8 cellular contexts compared by ENCODE assay signal in genomic region chr9:33263936-33264472, GRCh38. TPM values are rescaled to one million over a fixed set of nuclear protein-coding genes. Genes with fewer than 3 reads are reported as not detected.
DNase-seq lines count a peak whose midpoint lies in the region; ATAC-seq and TF ChIP-seq lines count a peak whose summit lies in the region.

No MANE protein-coding gene starts in this region.

- peak overlapping the region; percentile 80; the same call in 1 of the 2 replicates for H2AK5ac ChIP-seq in IMR-90 (ENCODE audit: low read depth, low read length)

- peak overlapping the region; percentile 76 for H3K27ac ChIP-seq in IMR-90 (ENCODE audit: insufficient read depth, low read length)
- peak overlapping the region; percentile 82 for H3K27ac ChIP-seq in effector memory CD4-positive, alpha-beta T cell (ENCODE audit: insufficient read depth, low read length, poor library complexity, severe bottlenecking)

- peak overlapping the region; percentile 11; the same call in 1 of the 2 replicates for H4K5ac ChIP-seq in IMR-90 (ENCODE audit: low read depth, low read length)

- peaks cover 10% of the 10 kb centered on the region for H3K4me1 ChIP-seq in IMR-90 (ENCODE audit: control insufficient read depth, insufficient read depth, low read length)
- H3K4me1 ChIP-seq in effector memory CD4-positive, alpha-beta T cell (ENCODE audit: control insufficient read depth, insufficient read depth, low read length, poor library complexity, severe bottlenecking) = peaks cover 22% of the 10 kb centered on the region

- peak overlapping the region; percentile 95 for H2AFZ ChIP-seq in IMR-90 (replicated peaks; ENCODE audit: low read length, poor library complexity)

- H2BK5ac ChIP-seq in IMR-90 (ENCODE audit: low read depth, low read length, poor library complexity, severe bottlenecking) = peak overlapping the region; percentile 68

- H2BK15ac ChIP-seq in IMR-90 (ENCODE audit: low read depth, low read length) = peak overlapping the region; percentile 38; the same call in 1 of the 3 replicates

- peak overlapping the region; percentile 99 for H3K4me3 ChIP-seq in GM06990 (replicated peaks; ENCODE audit: low read depth, low read length)
- H3K4me3 ChIP-seq in IMR-90 (ENCODE audit: insufficient read depth, low read depth, low read length) = peak overlapping the region; percentile 84
- peak overlapping the region; percentile 93 for H3K4me3 ChIP-seq in effector memory CD4-positive, alpha-beta T cell (ENCODE audit: insufficient read depth, low read depth, low read length, poor library complexity, severe bottlenecking)

- peaks cover 36 to 68% of the 10 kb centered on the region in 2 experiments for H3K79me1 ChIP-seq in IMR-90 (ENCODE audit: low read depth in 1 of 2, low read length in 2 of 2)

- H3K9me3 Mint-ChIP-seq in mesothelial cell of epicardium = no peaks in the 10 kb centered on the region
- no peaks in the 10 kb centered on the region for H3K9me3 Mint-ChIP-seq in stimulated activated effector memory CD8-positive, alpha-beta T cell treated with anti-CD3 and anti-CD28 coated beads, Interleukin-12 subunit alpha, Interleukin-12 subunit beta, amount 100 ng/mL, for 72 hours

- in situ Hi-C loops in IMR-90 (cut with MboI; ENCODE audit: low sequenced_read_pairs) = no loop called here

- H2AK9ac ChIP-seq in IMR-90 (replicated peaks; ENCODE audit: low read depth, low read length, poor library complexity) = peak overlapping the region; percentile 42

- DNase-seq in GM06990 (ENCODE audit: extremely low read depth, insufficient read length) (no peak), IMR-90 (no peak), mesothelial cell of epicardium (ENCODE audit: low spot score in 2 of 2, unreplicated experiment in 2 of 2) (peak in 1 of 2 experiments; percentile 44), 8988T (no peak)
- peak; percentile 23 for DNase-seq in activated CD4-positive, alpha-beta T cell treated with anti-CD3 and anti-CD28 coated beads, Interleukin-2, amount 50 U/mL, for 1 hour
- peak; percentile 19 to 37 (median 24) for DNase-seq in effector memory CD4-positive, alpha-beta T cell
- no peak for DNase-seq in stimulated activated effector memory CD8-positive, alpha-beta T cell treated with anti-CD3 and anti-CD28 coated beads, Interleukin-12 subunit alpha, Interleukin-12 subunit beta, amount 100 ng/mL, for 72 hours (ENCODE audit: low spot score in 2 of 2)

- peak overlapping the region; percentile 79 for H3K9ac ChIP-seq in IMR-90 (ENCODE audit: low read depth, low read length)

- H3K27ac Mint-ChIP-seq in mesothelial cell of epicardium = peak overlapping the region; percentile 78
- H3K27ac Mint-ChIP-seq in stimulated activated effector memory CD8-positive, alpha-beta T cell treated with anti-CD3 and anti-CD28 coated beads, Interleukin-12 subunit alpha, Interleukin-12 subunit beta, amount 100 ng/mL, for 72 hours = peak overlapping the region; percentile 96

- H3K56ac ChIP-seq in IMR-90 (ENCODE audit: extremely low read depth, insufficient read depth, low read length) = peak overlapping the region; percentile 67

- BruUV-seq in IMR-90 (replicated peaks; lab: Mats Ljungman, UMichigan) = no TSS peak

- no peak; the same call in 1 of the 2 replicates for TF ChIP-seq POLR2A in IMR-90 (IDR thresholded peaks at IDR 0.05; ENCODE audit: low read depth, low read length)

- H3K36me3 ChIP-seq in GM06990 (ENCODE audit: control insufficient read depth, insufficient read depth, low read length) (peaks cover 5% of the 10 kb centered on the region), IMR-90 (ENCODE audit: control insufficient read depth, insufficient read depth, low read length) (peaks cover 13% of the 10 kb centered on the region)
- H3K36me3 ChIP-seq in effector memory CD4-positive, alpha-beta T cell (ENCODE audit: control insufficient read depth, insufficient read depth, low read length) = peaks cover 45% of the 10 kb centered on the region

- H3K9me1 ChIP-seq in IMR-90 (ENCODE audit: insufficient read depth, low read length) = peaks cover 5% of the 10 kb centered on the region; the same call in 1 of the 2 replicates

- H4K20me1 ChIP-seq in IMR-90 (ENCODE audit: insufficient read depth, low read length) = peaks cover 9% of the 10 kb centered on the region

- intact Hi-C loops in IMR-90 (cut with micrococcal nuclease) = loop anchor here (1.0 kb wide), 1 partner anchor 183 kb away; no protein-coding TSS in a partner anchor

- dilution Hi-C loops in IMR-90 (cut with HindIII; ENCODE audit: low sequenced_read_pairs, unreplicated experiment) = no loop called here

- H2BK120ac ChIP-seq in IMR-90 (ENCODE audit: low read depth, low read length) = peak overlapping the region; percentile 11; the same call in 1 of the 2 replicates

- POLR2A ChIA-PET in IMR-90 (lab: Charles Lee; ENCODE audit: unreplicated experiment) = interaction anchor here (0.6 to 1.0 kb wide), 2 partner anchors 10 to 29 kb away, joined by 3 read pairs; no protein-coding TSS in a partner anchor

- ATAC-seq in GM21529 (IDR thresholded peaks at IDR 0.05; ENCODE audit: unreplicated experiment) (peak; percentile 36), IMR-90 (ENCODE audit: low read depth) (peak; percentile 2)
- peak; percentile 18 for ATAC-seq in stimulated activated effector memory CD8-positive, alpha-beta T cell treated with anti-CD3 and anti-CD28 coated beads, Interleukin-12 subunit alpha, Interleukin-12 subunit beta, amount 100 ng/mL, for 72 hours

- H3K4me1 Mint-ChIP-seq in mesothelial cell of epicardium = peaks cover 27% of the 10 kb centered on the region
- H3K4me1 Mint-ChIP-seq in stimulated activated effector memory CD8-positive, alpha-beta T cell treated with anti-CD3 and anti-CD28 coated beads, Interleukin-12 subunit alpha, Interleukin-12 subunit beta, amount 100 ng/mL, for 72 hours = peaks cover 41% of the 10 kb centered on the region

- H3K4me2 ChIP-seq in IMR-90 (ENCODE audit: low read depth, low read length) = peak overlapping the region; percentile 80

- H3K9me3 ChIP-seq in IMR-90 (ENCODE audit: control insufficient read depth, insufficient read depth, low read length) = no peaks in the 10 kb centered on the region
- no peaks in the 10 kb centered on the region for H3K9me3 ChIP-seq in effector memory CD4-positive, alpha-beta T cell (ENCODE audit: control insufficient read depth, low read length)

- peak overlapping the region; percentile 89 for H3K23ac ChIP-seq in IMR-90 (ENCODE audit: low read depth, low read length)

- H2BK20ac ChIP-seq in IMR-90 (ENCODE audit: low read depth, low read length) = no peak overlapping the region

- CTCF ChIA-PET in IMR-90 (lab: Yijun Ruan, JAX) = no interaction called here

- peak overlapping the region; percentile 60 for H4K91ac ChIP-seq in IMR-90 (ENCODE audit: insufficient read depth, low read depth, low read length)

- peak overlapping the region; percentile 73 for H3K14ac ChIP-seq in IMR-90 (replicated peaks; ENCODE audit: low read depth, low read length)

- WGBS in IMR-90 (ENCODE audit: extremely low coverage in 2 of 2, insufficient read length in 1 of 2), 2 experiments = 0% methylated on average over 27 of the region's 42 CpGs; no CpG with 5 or more reads in 1 of the 2 experiments

- H3K27me3 ChIP-seq in GM06990 (replicated peaks; ENCODE audit: control insufficient read depth, insufficient read depth, low read length) (no peaks in the 10 kb centered on the region), IMR-90 (ENCODE audit: control insufficient read depth, insufficient read depth, low read length) (no peaks in the 10 kb centered on the region)
- no peaks in the 10 kb centered on the region for H3K27me3 ChIP-seq in effector memory CD4-positive, alpha-beta T cell (replicated peaks; ENCODE audit: control insufficient read depth, insufficient read depth, low read length, poor library complexity, severe bottlenecking)

- peak overlapping the region; percentile 14 to 17; a peak in 3 of 4 replicates for H4K8ac ChIP-seq in IMR-90 (ENCODE audit: low read depth in 2 of 2, low read length in 2 of 2)

- peak overlapping the region; percentile 87 for H3K4me3 Mint-ChIP-seq in mesothelial cell of epicardium
- H3K4me3 Mint-ChIP-seq in stimulated activated effector memory CD8-positive, alpha-beta T cell treated with anti-CD3 and anti-CD28 coated beads, Interleukin-12 subunit alpha, Interleukin-12 subunit beta, amount 100 ng/mL, for 72 hours = peak overlapping the region; percentile 90

- TF ChIP-seq CTCF in GM06990 (IDR thresholded peaks at IDR 0.05; ENCODE audit: insufficient read depth, low read length, poor library complexity, severe bottlenecking) (no peak), IMR-90 (conservative IDR thresholded peaks at IDR 0.05; ENCODE audit: low read depth, low read length) (no peak), mesothelial cell of epicardium (IDR thresholded peaks at IDR 0.05; ENCODE audit: unreplicated experiment) (no peak)

- TF ChIP-seq RAD21 in IMR-90 (IDR thresholded peaks at IDR 0.05; ENCODE audit: low read length) = no peak

- H3K18ac ChIP-seq in IMR-90 (ENCODE audit: low read depth, low read length) = peak overlapping the region; percentile 21; the same call in 1 of the 2 replicates

- peaks cover 25% of the 10 kb centered on the region for H3K36me3 Mint-ChIP-seq in mesothelial cell of epicardium
- H3K36me3 Mint-ChIP-seq in stimulated activated effector memory CD8-positive, alpha-beta T cell treated with anti-CD3 and anti-CD28 coated beads, Interleukin-12 subunit alpha, Interleukin-12 subunit beta, amount 100 ng/mL, for 72 hours = peaks cover 82% of the 10 kb centered on the region

- H3K4ac ChIP-seq in IMR-90 (ENCODE audit: low read depth, low read length) = peak overlapping the region; percentile 86

- no peaks in the 10 kb centered on the region for H3K27me3 Mint-ChIP-seq in mesothelial cell of epicardium (ENCODE audit: low read depth)

RNA-seq across cellular contexts. Expression of gene BAG1, which starts 0.5 kb away (rescaled TPM):
- total RNA-seq in IMR-90 (2012; rRNA removed) (4.5 and 8.3 TPM in 2 replicates), mesothelial cell of epicardium (48.0 to 49.6 TPM (median 48.4 TPM) in 3 replicates)
- polyA plus RNA-seq in IMR-90 (2012; rRNA removed) = 20.4 and 20.9 TPM in 2 replicates
- 25.9 and 61.7 TPM in 2 replicates for polyA plus RNA-seq in IMR-90 (2012; cell fraction: cytosol; rRNA removed)
- polyA plus RNA-seq in IMR-90 (2012; cell fraction: nucleus; rRNA removed; ENCODE audit: low replicate concordance) = 13.3 and 25.4 TPM in 2 replicates

RNA-seq across cellular contexts. Expression of gene CHMP5, which starts 0.8 kb away (rescaled TPM):
- total RNA-seq in IMR-90 (2012; rRNA removed) = 70.6 and 95.5 TPM in 2 replicates
- polyA plus RNA-seq in IMR-90 (2012; rRNA removed) = 70.2 and 80.8 TPM in 2 replicates
- polyA plus RNA-seq in IMR-90 (2012; cell fraction: cytosol; rRNA removed) = 14.6 and 19.1 TPM in 2 replicates
- 4.9 and 27.8 TPM in 2 replicates for polyA plus RNA-seq in IMR-90 (2012; cell fraction: nucleus; rRNA removed; ENCODE audit: low replicate concordance)
- 49.1 to 50.2 TPM (median 49.4 TPM) in 3 replicates for total RNA-seq in mesothelial cell of epicardium

RNA-seq across cellular contexts. Expression of gene SPINK4, which starts 24.0 kb away (rescaled TPM):
- total RNA-seq in IMR-90 (2012; rRNA removed) (not detected in 2 replicates), mesothelial cell of epicardium (not detected in 3 replicates)
- polyA plus RNA-seq in IMR-90 (2012; rRNA removed) = not detected in 2 replicates
- not detected in 2 replicates for polyA plus RNA-seq in IMR-90 (2012; cell fraction: cytosol; rRNA removed)
- not detected in 2 replicates for polyA plus RNA-seq in IMR-90 (2012; cell fraction: nucleus; rRNA removed; ENCODE audit: low replicate concordance)

RNA-seq across cellular contexts. Expression of gene NFX1, which starts 26.3 kb away (rescaled TPM):
- total RNA-seq in IMR-90 (2012; rRNA removed) = 36.0 and 36.9 TPM in 2 replicates
- 25.3 and 27.0 TPM in 2 replicates for polyA plus RNA-seq in IMR-90 (2012; rRNA removed)
- polyA plus RNA-seq in IMR-90 (2012; cell fraction: cytosol; rRNA removed) = 10.8 and 23.4 TPM in 2 replicates
- 31.3 and 53.5 TPM in 2 replicates for polyA plus RNA-seq in IMR-90 (2012; cell fraction: nucleus; rRNA removed; ENCODE audit: low replicate concordance)
- total RNA-seq in mesothelial cell of epicardium = 28.7 to 30.2 TPM (median 29.4 TPM) in 3 replicates

Comparison
In these comparisons a context has a peak if more than half of its experiments do, and no peak if none do; other contexts are left out.
1. DNase-seq: peak in activated CD4-positive, alpha-beta T cell treated with anti-CD3 and anti-CD28 coated beads, Interleukin-2, amount 50 U/mL, for 1 hour (single experiment) and effector memory CD4-positive, alpha-beta T cell (3 of 3); none in GM06990 (single experiment), IMR-90 (single experiment), stimulated activated effector memory CD8-positive, alpha-beta T cell treated with anti-CD3 and anti-CD28 coated beads, Interleukin-12 subunit alpha, Interleukin-12 subunit beta, amount 100 ng/mL, for 72 hours (0 of 2) and 8988T (single experiment).
2. Peak in every context shown above with its lines, with median percentiles within 50 percentile points of each other: H3K4me3 ChIP-seq and ATAC-seq.